17 cellular contexts compared by ENCODE assay signal in genomic region chr3:63324621-63325020, GRCh38. TPM values are rescaled to one million over a fixed set of nuclear protein-coding genes. Genes with fewer than 3 reads are reported as not detected.
DNase-seq lines count a peak whose midpoint lies in the region; ATAC-seq, FAIRE-seq and TF ChIP-seq lines count a peak whose summit lies in the region.
"Had no signal": no experiment of that assay in that cellular context is flagged by ENCODE, and none has a peak within 500 bp of the region (broad histone marks: within the 10 kb centered on the region; RNA-seq: fewer than 3 reads in every experiment).

No MANE protein-coding gene starts in this region.

- POLR2A ChIA-PET in HepG2 (lab: Yijun Ruan, JAX), result no interaction called here

- no peak overlapping the region for H2AFZ ChIP-seq in HepG2 (ENCODE audit: low read length)

- FAIRE-seq in small intestine (lab: Jason Lieb, UNC), result no peak
- FAIRE-seq in HepG2 (lab: Jason Lieb, UNC), result no peak
- FAIRE-seq: G401.6, GM12891, H1 had no signal

- no peak for TF ChIP-seq RAD21 in HepG2 (CRISPR knock-in tag; IDR thresholded peaks at IDR 0.05)

- H3K27ac ChIP-seq in small intestine (ENCODE audit: low read depth in 1 of 2, low read length in 1 of 2) (no peak overlapping the region), HepG2 (ENCODE audit: extremely low read length, insufficient read depth, low read length) (no peak overlapping the region)
- H3K27ac ChIP-seq: BLaER1 treated with 17β-estradiol and CSF1 and Interleukin-3, amounts not matched to agents 10 nM and 100 nM had no signal

- H4K20me1 ChIP-seq in HepG2 (ENCODE audit: insufficient read depth, low read length), result no peaks in the 10 kb centered on the region
- H4K20me1 ChIP-seq: BLaER1 treated with 17β-estradiol and CSF1 and Interleukin-3, amounts not matched to agents 10 nM and 100 nM had no signal

- DNase-seq in NCI-H2171 treated with DMSO at 0.1 percent for 48 hours (lab: John Stamatoyannopoulos, UW), result peak; percentile 61
- no peak for DNase-seq in NCI-H2171 (lab: John Stamatoyannopoulos, UW)
- peak; percentile 31 for DNase-seq in NCI-H524 treated with DMSO at 0.1 percent for 48 hours (lab: John Stamatoyannopoulos, UW)
- DNase-seq in cerebellar cortex (ENCODE audit: low spot score), result peak; percentile 77
- DNase-seq in posterior cingulate gyrus, result peak in 7 of 10 donors; percentile 18 to 85 (median 35)
- no peak for DNase-seq in small intestine
- no peak for DNase-seq in HepG2 (ENCODE audit: low spot score)
- DNase-seq in mucosa of gallbladder (ENCODE audit: low spot score), result no peak
- DNase-seq: 8988T; AML-193; CD4-positive, CD25-positive, alpha-beta regulatory T cell; DMS79 had no signal

- no peaks in the 10 kb centered on the region for H3K79me2 ChIP-seq in HepG2 (ENCODE audit: insufficient read depth, low read length)

- in situ Hi-C loops in HepG2 (cut with HindIII; ENCODE audit: extremely low pct_ligation_motif_present, low pct_unique_long_range_greater_than_20kb), result no loop called here

- TF ChIP-seq CTCF in HepG2 (CRISPR knock-in tag; IDR thresholded peaks at IDR 0.05), result no peak

- ATAC-seq in HepG2, result no peak

- no peak for TF ChIP-seq POLR2A in HepG2 (IDR thresholded peaks at IDR 0.05; ENCODE audit: insufficient read depth in 1 of 2, low read depth in 2 of 2, low read length in 2 of 2)

- no peaks in the 10 kb centered on the region for H3K4me1 ChIP-seq in small intestine (ENCODE audit: control insufficient read depth in 2 of 2, insufficient read depth in 1 of 2, low read depth in 1 of 2, low read length in 1 of 2)
- no peaks in the 10 kb centered on the region for H3K4me1 ChIP-seq in HepG2 (ENCODE audit: insufficient read depth, low read length)
- H3K4me1 ChIP-seq: HAP-1 had no signal

- H3K4me3 ChIP-seq in small intestine (ENCODE audit: low read depth in 1 of 2, low read length in 2 of 2) (no peak overlapping the region), HepG2 (replicated peaks in 1 of 3; ENCODE audit: insufficient read depth in 1 of 3, low read depth in 2 of 3, low read length in 3 of 3) (no peak overlapping the region)
- H3K4me3 ChIP-seq: BLaER1 treated with 17β-estradiol and CSF1 and Interleukin-3, amounts not matched to agents 10 nM and 100 nM; HAP-1 had no signal

- CTCF ChIA-PET in HepG2 (lab: Yijun Ruan, JAX; ENCODE audit: low intra/inter-chr PET ratio, low total read pairs), result no interaction called here

- no peak overlapping the region for H3K9ac ChIP-seq in HepG2 (ENCODE audit: insufficient read depth, low read depth, low read length)
- H3K9ac ChIP-seq: BLaER1 treated with 17β-estradiol and CSF1 and Interleukin-3, amounts not matched to agents 10 nM and 100 nM had no signal

- TF ChIP-seq EP300 in HepG2 (IDR thresholded peaks at IDR 0.05; ENCODE audit: low read depth in 2 of 2, low read length in 2 of 2) (no peak), HepG2 (CRISPR knock-in tag; IDR thresholded peaks at IDR 0.05; ENCODE audit: borderline replicate concordance) (no peak)

- H3K27me3 ChIP-seq in small intestine (ENCODE audit: control insufficient read depth in 2 of 2, insufficient read depth in 2 of 2, low read length in 2 of 2) (peaks cover 0 to 2% of the 10 kb centered on the region in 2 donors), HepG2 (ENCODE audit: control insufficient read depth in 1 of 2, insufficient read depth in 2 of 2, low read length in 2 of 2) (no peaks in the 10 kb centered on the region; a peak in 1 of 5 replicates)
- H3K27me3 ChIP-seq: BLaER1 treated with 17β-estradiol and CSF1 and Interleukin-3, amounts not matched to agents 10 nM and 100 nM had no signal

- WGBS in small intestine, 3 donors, result 73 to 84% (median 80%) methylated on average over 2 of the region's 2 CpGs
- WGBS in HepG2 (ENCODE audit: low lambda C conversion rate), result 0% methylated on average over 2 of the region's 2 CpGs

- H3K36me3 ChIP-seq in small intestine (ENCODE audit: control insufficient read depth in 2 of 2, insufficient read depth in 2 of 2, low read length in 2 of 2) (no peaks in the 10 kb centered on the region), HepG2 (replicated peaks in 1 of 2; ENCODE audit: control insufficient read depth in 1 of 2, insufficient read depth in 2 of 2, low read length in 2 of 2) (no peaks in the 10 kb centered on the region)
- H3K36me3 ChIP-seq: BLaER1 treated with 17β-estradiol and CSF1 and Interleukin-3, amounts not matched to agents 10 nM and 100 nM; HAP-1 had no signal

- intact Hi-C loops in posterior cingulate gyrus (cut with DNase I), result no loop called here
- intact Hi-C loops in HepG2 (cut with micrococcal nuclease; ENCODE audit: unreplicated experiment), result no loop called here

- BruUV-seq in HepG2 (replicated peaks; lab: Mats Ljungman, UMichigan), result no TSS peak

- no peak overlapping the region for H3K4me2 ChIP-seq in HepG2 (ENCODE audit: low read depth, low read length)

- H3K9me3 ChIP-seq in small intestine (ENCODE audit: control insufficient read depth, low read depth), result no peaks in the 10 kb centered on the region
- H3K9me3 ChIP-seq in HepG2 (ENCODE audit: low read length), result no peaks in the 10 kb centered on the region
- H3K9me3 ChIP-seq: BLaER1 treated with 17β-estradiol and CSF1 and Interleukin-3, amounts not matched to agents 10 nM and 100 nM; HAP-1 had no signal

TF ChIP-seq in HepG2, 621 proteins besides CTCF, POLR2A, EP300 and RAD21:
- TF ChIP-seq JUND (CRISPR knock-in tag; IDR thresholded peaks at IDR 0.05) (no peak), ZIK1 (CRISPR knock-in tag; IDR thresholded peaks at IDR 0.05; ENCODE audit: borderline replicate concordance, low read depth) (no peak), ZUFSP (CRISPR knock-in tag; IDR thresholded peaks at IDR 0.05; ENCODE audit: borderline replicate concordance) (no peak)

RNA-seq across cellular contexts. Expression of gene SYNPR, which starts 46.5 kb away (rescaled TPM):
- polyA plus RNA-seq in small intestine (under 1 TPM in 1 of 3 donors, not detected in 2; 0.36 TPM), HepG2 (2011; rRNA removed) (not detected in 2 replicates)
- total RNA-seq in HepG2 (2016; rRNA removed; fragmentation: Illumina TruSeq; extraction: Trizol) (0.04 TPM in 1 of 2 replicates, not detected in the other), mucosa of gallbladder (not detected)
- total RNA-seq in HepG2 (2016; cell fraction: cytosol; rRNA removed; fragmentation: Illumina TruSeq; extraction: Trizol; ENCODE audit: low read depth), result not detected in 2 replicates
- total RNA-seq in HepG2 (2016; cell fraction: insoluble cytoplasmic fraction; rRNA removed; fragmentation: Illumina TruSeq; extraction: Trizol), result not detected in 2 replicates
- not detected in 2 replicates for total RNA-seq in HepG2 (2016; cell fraction: membrane; rRNA removed; fragmentation: Illumina TruSeq; extraction: Trizol)
- total RNA-seq in HepG2 (2016; cell fraction: nucleus; rRNA removed; fragmentation: Illumina TruSeq; extraction: Trizol), result not detected in 2 replicates
- polyA plus RNA-seq in HepG2 (2011; cell fraction: cytosol; rRNA removed), result not detected in 2 replicates
- not detected in 2 replicates for polyA plus RNA-seq in HepG2 (2011; cell fraction: nucleus; rRNA removed)
- not detected in 2 replicates for polyA plus RNA-seq in HepG2 (2012)
- polyA plus RNA-seq in HepG2 (2016; cell fraction: cytosol; fragmentation: Illumina TruSeq; extraction: Trizol; ENCODE audit: low read depth), result not detected in 2 replicates
- polyA plus RNA-seq in HepG2 (2016; cell fraction: insoluble cytoplasmic fraction; fragmentation: Illumina TruSeq; extraction: Trizol; ENCODE audit: low read depth), result not detected in 2 replicates
- not detected in 2 replicates for polyA plus RNA-seq in HepG2 (2016; cell fraction: membrane; fragmentation: Illumina TruSeq; extraction: Trizol; ENCODE audit: low read depth)
- not detected in 2 replicates for polyA plus RNA-seq in HepG2 (2016; cell fraction: nucleus; fragmentation: Illumina TruSeq; extraction: Trizol; ENCODE audit: insufficient read depth, low read depth)
- polyA minus RNA-seq in HepG2 (2011; rRNA and poly(A)+ RNA removed; ENCODE audit: low replicate concordance), result not detected in 2 replicates
- polyA minus RNA-seq in HepG2 (2011; cell fraction: cytosol; rRNA and poly(A)+ RNA removed), result not detected in 2 replicates
- not detected in 2 replicates for polyA minus RNA-seq in HepG2 (2011; cell fraction: nucleus; rRNA and poly(A)+ RNA removed)
- total RNA-seq: CD4-positive, CD25-positive, alpha-beta regulatory T cell had no signal
- polyA plus RNA-seq: CD4-positive, CD25-positive, alpha-beta regulatory T cell had no signal

Comparison
In these comparisons a context has a peak if more than half of its experiments do, and no peak if none do; other contexts are left out.
1. DNase-seq: peak in NCI-H2171 treated with DMSO at 0.1 percent for 48 hours (single experiment), NCI-H524 treated with DMSO at 0.1 percent for 48 hours (single experiment), cerebellar cortex (single experiment) and posterior cingulate gyrus (7 of 10); none in NCI-H2171 (single experiment), small intestine (single experiment), HepG2 (single experiment) and mucosa of gallbladder (single experiment).